Comparison of ENCODE assay signal across 8 cellular contexts in genomic region chr6:75285156-75285639, GRCh38. TPM values are rescaled to one million over a fixed set of nuclear protein-coding genes. Genes with fewer than 3 reads are reported as not detected.
DNase-seq lines count a peak whose midpoint lies in the region; ATAC-seq and TF ChIP-seq lines count a peak whose summit lies in the region.

No MANE protein-coding gene starts in this region.

- H3K4me1 Mint-ChIP-seq in activated CD8-positive, alpha-beta memory T cell treated with anti-CD3 and anti-CD28 coated beads, Interleukin-2, amount 10 ng/mL, durations not matched to agents 7 days and 5 days: peaks cover 43% of the 10 kb centered on the region
- peaks cover 17% of the 10 kb centered on the region for H3K4me1 Mint-ChIP-seq in nephron progenitor cell

- peaks cover 5 to 21% (median 15%) of the 10 kb centered on the region in 3 donors for H3K4me1 ChIP-seq in skeletal muscle tissue (ENCODE audit: control insufficient read depth in 3 of 3, insufficient read depth in 3 of 3, low read length in 3 of 3)

- H3K9me3 ChIP-seq in skeletal muscle tissue (ENCODE audit: control insufficient read depth in 3 of 3, low read length in 3 of 3): no peaks in the 10 kb centered on the region

- H3K27me3 ChIP-seq in skeletal muscle tissue (ENCODE audit: control insufficient read depth in 3 of 3, insufficient read depth in 3 of 3, low read length in 3 of 3): no peaks in the 10 kb centered on the region

- H3K27ac Mint-ChIP-seq in activated CD8-positive, alpha-beta memory T cell treated with anti-CD3 and anti-CD28 coated beads, Interleukin-2, amount 10 ng/mL, durations not matched to agents 7 days and 5 days: no peak overlapping the region
- H3K27ac Mint-ChIP-seq in nephron progenitor cell: no peak overlapping the region

- no peaks in the 10 kb centered on the region for H3K27me3 Mint-ChIP-seq in activated CD8-positive, alpha-beta memory T cell treated with anti-CD3 and anti-CD28 coated beads, Interleukin-2, amount 10 ng/mL, durations not matched to agents 7 days and 5 days
- no peaks in the 10 kb centered on the region for H3K27me3 Mint-ChIP-seq in nephron progenitor cell (ENCODE audit: low read depth, poor library complexity)

- CTCF ChIA-PET in activated CD8-positive, alpha-beta memory T cell treated with anti-CD3 and anti-CD28 coated beads, Interleukin-2, amount 10 ng/mL, durations not matched to agents 7 days and 5 days (lab: Charles Lee): interaction anchor here (1.3 to 1.9 kb wide), 2 partner anchors 9 to 17 kb away, joined by 6 read pairs; no protein-coding TSS in a partner anchor

- no peak for TF ChIP-seq CTCF in epithelial cell of proximal tubule (conservative IDR thresholded peaks at IDR 0.05; ENCODE audit: low read depth, low read length)
- TF ChIP-seq CTCF in nephron progenitor cell (IDR thresholded peaks at IDR 0.05): no peak

- H3K4me3 ChIP-seq in epithelial cell of proximal tubule (ENCODE audit: low read depth, low read length): peak overlapping the region; percentile 77
- H3K4me3 ChIP-seq in skeletal muscle tissue (ENCODE audit: low read length in 3 of 3): peak overlapping the region; percentile 82 to 96 (median 96)

- ATAC-seq in GM19452 (IDR thresholded peaks at IDR 0.05; ENCODE audit: unreplicated experiment) (peak; percentile 9), HG03097 (IDR thresholded peaks at IDR 0.05; ENCODE audit: low FRiP score, unreplicated experiment) (no peak)
- ATAC-seq in activated CD8-positive, alpha-beta memory T cell treated with anti-CD3 and anti-CD28 coated beads, Interleukin-2, amount 10 ng/mL, durations not matched to agents 7 days and 5 days: no peak

- peak overlapping the region; percentile 88 for H3K27ac ChIP-seq in skeletal muscle tissue (ENCODE audit: low read depth, low read length)

- DNase-seq in AML-193 (lab: John Stamatoyannopoulos, UW) (peak; percentile 76 to 86), NCI-H748 (lab: John Stamatoyannopoulos, UW; ENCODE audit: unreplicated experiment) (peak; percentile 52), epithelial cell of proximal tubule (ENCODE audit: low read depth) (no peak), nephron progenitor cell (no peak)
- no peak for DNase-seq in activated CD8-positive, alpha-beta memory T cell treated with anti-CD3 and anti-CD28 coated beads, Interleukin-2, amount 10 ng/mL, durations not matched to agents 7 days and 5 days

- no peaks in the 10 kb centered on the region for H3K9me3 Mint-ChIP-seq in activated CD8-positive, alpha-beta memory T cell treated with anti-CD3 and anti-CD28 coated beads, Interleukin-2, amount 10 ng/mL, durations not matched to agents 7 days and 5 days (ENCODE audit: low read depth)
- no peaks in the 10 kb centered on the region for H3K9me3 Mint-ChIP-seq in nephron progenitor cell

- peak overlapping the region; percentile 77 to 81 (median 81) for H3K9ac ChIP-seq in skeletal muscle tissue (ENCODE audit: low read depth in 1 of 3, low read length in 3 of 3)

- H3K4me3 Mint-ChIP-seq in activated CD8-positive, alpha-beta memory T cell treated with anti-CD3 and anti-CD28 coated beads, Interleukin-2, amount 10 ng/mL, durations not matched to agents 7 days and 5 days: no peak overlapping the region
- no peak overlapping the region for H3K4me3 Mint-ChIP-seq in nephron progenitor cell

- peaks cover 0 to 5% (median 0%) of the 10 kb centered on the region in 3 donors for H3K36me3 ChIP-seq in skeletal muscle tissue (ENCODE audit: control insufficient read depth in 3 of 3, insufficient read depth in 3 of 3, low read length in 3 of 3)

- peaks cover 8% of the 10 kb centered on the region for H3K36me3 Mint-ChIP-seq in activated CD8-positive, alpha-beta memory T cell treated with anti-CD3 and anti-CD28 coated beads, Interleukin-2, amount 10 ng/mL, durations not matched to agents 7 days and 5 days
- peaks cover 4% of the 10 kb centered on the region for H3K36me3 Mint-ChIP-seq in nephron progenitor cell (ENCODE audit: low read depth)

RNA-seq across cellular contexts. Expression of gene TMEM30A, which starts 0.6 kb away (rescaled TPM):
- total RNA-seq in epithelial cell of proximal tubule (62.7 and 73.1 TPM in 2 replicates), skeletal muscle tissue (63.7 TPM)
- total RNA-seq in activated CD8-positive, alpha-beta memory T cell treated with anti-CD3 and anti-CD28 coated beads, Interleukin-2, amount 10 ng/mL, durations not matched to agents 7 days and 5 days: 10 to 100 TPM; 39.9 to 54.4 TPM

RNA-seq across cellular contexts. Expression of gene COX7A2, which starts 41.6 kb away (rescaled TPM):
- total RNA-seq in epithelial cell of proximal tubule: 322 and 342 TPM in 2 replicates
- total RNA-seq in skeletal muscle tissue: 280 TPM
- total RNA-seq in activated CD8-positive, alpha-beta memory T cell treated with anti-CD3 and anti-CD28 coated beads, Interleukin-2, amount 10 ng/mL, durations not matched to agents 7 days and 5 days: 100 to 1,000 TPM; 377 to 456 TPM

Comparison
In these comparisons a context has a peak if more than half of its experiments do, and no peak if none do; other contexts are left out.
1. DNase-seq: peak in AML-193 (2 of 2) and NCI-H748 (single experiment); none in epithelial cell of proximal tubule (single experiment), activated CD8-positive, alpha-beta memory T cell treated with anti-CD3 and anti-CD28 coated beads, Interleukin-2, amount 10 ng/mL, durations not matched to agents 7 days and 5 days (single experiment) and nephron progenitor cell (single experiment).